1 cellular context compared by ENCODE assay signal in the genomic region with DNA sequence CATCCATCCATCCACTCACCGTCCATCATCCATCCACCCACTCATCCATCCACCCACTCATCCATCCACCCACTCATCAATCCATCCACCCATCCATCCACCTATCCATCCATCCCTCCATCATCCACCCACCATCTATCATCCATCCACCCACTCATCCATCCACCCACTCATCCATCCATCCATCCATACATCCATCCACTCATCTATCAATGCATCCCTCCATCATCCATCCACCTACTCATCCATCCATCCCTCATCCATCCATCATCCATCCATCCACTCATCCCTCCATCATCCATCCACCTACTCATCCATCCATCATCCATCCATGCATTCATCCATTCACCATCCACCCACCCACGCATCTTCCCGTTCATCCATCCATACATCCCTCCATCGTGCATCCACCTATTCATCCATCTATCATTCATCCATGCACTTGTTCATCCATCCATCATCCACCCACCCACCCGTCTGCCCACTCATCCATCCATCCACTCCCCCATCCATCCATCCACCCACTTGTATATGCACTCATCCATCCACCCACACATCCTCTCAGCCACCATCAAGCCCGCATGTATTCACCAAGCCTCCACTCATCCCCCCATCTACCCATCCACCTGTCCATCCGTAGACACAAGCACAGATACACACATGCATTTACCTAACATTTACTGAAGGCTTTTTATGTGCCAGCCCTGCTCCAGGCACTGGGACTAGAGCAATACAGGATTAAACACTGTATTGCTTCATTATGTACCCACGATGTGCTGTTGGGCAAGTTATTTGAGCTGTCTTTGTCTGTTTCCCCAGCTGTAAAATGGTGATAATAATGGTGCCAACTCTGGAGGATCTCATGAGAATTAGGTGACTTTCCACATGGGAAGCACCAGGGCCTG.
A peak's percentile ranks its signal among the peaks of the same experiment; 100 is the strongest.
TF ChIP-seq lines count a peak whose summit lies in the region.

No MANE protein-coding gene starts in this region.

TF ChIP-seq in HEK293, 187 proteins besides CTCF, POLR2A, EP300 and RAD21 (continued from another document and continues in another):
- TF ChIP-seq, protein P1, sequence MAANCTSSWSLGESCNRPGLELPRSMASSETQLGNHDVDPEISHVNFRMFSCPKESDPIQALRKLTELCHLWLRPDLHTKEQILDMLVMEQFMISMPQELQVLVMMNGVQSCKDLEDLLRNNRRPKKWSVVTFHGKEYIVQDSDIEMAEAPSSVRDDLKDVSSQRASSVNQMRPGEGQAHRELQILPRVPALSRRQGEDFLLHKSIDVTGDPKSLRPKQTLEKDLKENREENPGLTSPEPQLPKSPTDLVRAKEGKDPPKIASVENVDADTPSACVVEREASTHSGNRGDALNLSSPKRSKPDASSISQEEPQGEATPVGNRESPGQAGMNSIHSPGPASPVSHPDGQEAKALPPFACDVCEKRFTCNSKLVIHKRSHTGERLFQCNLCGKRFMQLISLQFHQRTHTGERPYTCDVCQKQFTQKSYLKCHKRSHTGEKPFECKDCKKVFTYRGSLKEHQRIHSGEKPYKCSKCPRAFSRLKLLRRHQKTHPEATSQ (tag by site-specific recombination; IDR thresholded peaks at IDR 0.05): no peak
- TF ChIP-seq, protein P2, sequence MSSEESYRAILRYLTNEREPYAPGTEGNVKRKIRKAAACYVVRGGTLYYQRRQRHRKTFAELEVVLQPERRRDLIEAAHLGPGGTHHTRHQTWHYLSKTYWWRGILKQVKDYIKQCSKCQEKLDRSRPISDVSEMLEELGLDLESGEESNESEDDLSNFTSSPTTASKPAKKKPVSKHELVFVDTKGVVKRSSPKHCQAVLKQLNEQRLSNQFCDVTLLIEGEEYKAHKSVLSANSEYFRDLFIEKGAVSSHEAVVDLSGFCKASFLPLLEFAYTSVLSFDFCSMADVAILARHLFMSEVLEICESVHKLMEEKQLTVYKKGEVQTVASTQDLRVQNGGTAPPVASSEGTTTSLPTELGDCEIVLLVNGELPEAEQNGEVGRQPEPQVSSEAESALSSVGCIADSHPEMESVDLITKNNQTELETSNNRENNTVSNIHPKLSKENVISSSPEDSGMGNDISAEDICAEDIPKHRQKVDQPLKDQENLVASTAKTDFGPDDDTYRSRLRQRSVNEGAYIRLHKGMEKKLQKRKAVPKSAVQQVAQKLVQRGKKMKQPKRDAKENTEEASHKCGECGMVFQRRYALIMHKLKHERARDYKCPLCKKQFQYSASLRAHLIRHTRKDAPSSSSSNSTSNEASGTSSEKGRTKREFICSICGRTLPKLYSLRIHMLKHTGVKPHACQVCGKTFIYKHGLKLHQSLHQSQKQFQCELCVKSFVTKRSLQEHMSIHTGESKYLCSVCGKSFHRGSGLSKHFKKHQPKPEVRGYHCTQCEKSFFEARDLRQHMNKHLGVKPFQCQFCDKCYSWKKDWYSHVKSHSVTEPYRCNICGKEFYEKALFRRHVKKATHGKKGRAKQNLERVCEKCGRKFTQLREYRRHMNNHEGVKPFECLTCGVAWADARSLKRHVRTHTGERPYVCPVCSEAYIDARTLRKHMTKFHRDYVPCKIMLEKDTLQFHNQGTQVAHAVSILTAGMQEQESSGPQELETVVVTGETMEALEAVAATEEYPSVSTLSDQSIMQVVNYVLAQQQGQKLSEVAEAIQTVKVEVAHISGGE (tag by site-specific recombination; conservative IDR thresholded peaks at IDR 0.05; ENCODE audit: low read depth): no peak
- TF ChIP-seq ZNF610 (tag by site-specific recombination; IDR thresholded peaks at IDR 0.05; ENCODE audit: borderline replicate concordance): no peak
- TF ChIP-seq ZNF23 (tag by site-specific recombination; IDR thresholded peaks at IDR 0.05; ENCODE audit: borderline replicate concordance): no peak
- TF ChIP-seq ZNF624 (tag by site-specific recombination; IDR thresholded peaks at IDR 0.05): no peak
- TF ChIP-seq ZBTB8A (tag by site-specific recombination; IDR thresholded peaks at IDR 0.05): no peak
- TF ChIP-seq ZSCAN30 (tag by site-specific recombination; IDR thresholded peaks at IDR 0.05): no peak
- no peak for TF ChIP-seq KLF8 (tag by site-specific recombination; IDR thresholded peaks at IDR 0.05)
- TF ChIP-seq ZNF138 (tag by site-specific recombination; IDR thresholded peaks at IDR 0.05; ENCODE audit: borderline replicate concordance): no peak
- TF ChIP-seq, protein P3, sequence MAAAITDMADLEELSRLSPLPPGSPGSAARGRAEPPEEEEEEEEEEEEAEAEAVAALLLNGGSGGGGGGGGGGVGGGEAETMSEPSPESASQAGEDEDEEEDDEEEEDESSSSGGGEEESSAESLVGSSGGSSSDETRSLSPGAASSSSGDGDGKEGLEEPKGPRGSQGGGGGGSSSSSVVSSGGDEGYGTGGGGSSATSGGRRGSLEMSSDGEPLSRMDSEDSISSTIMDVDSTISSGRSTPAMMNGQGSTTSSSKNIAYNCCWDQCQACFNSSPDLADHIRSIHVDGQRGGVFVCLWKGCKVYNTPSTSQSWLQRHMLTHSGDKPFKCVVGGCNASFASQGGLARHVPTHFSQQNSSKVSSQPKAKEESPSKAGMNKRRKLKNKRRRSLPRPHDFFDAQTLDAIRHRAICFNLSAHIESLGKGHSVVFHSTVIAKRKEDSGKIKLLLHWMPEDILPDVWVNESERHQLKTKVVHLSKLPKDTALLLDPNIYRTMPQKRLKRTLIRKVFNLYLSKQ (tag by site-specific recombination; IDR thresholded peaks at IDR 0.05; ENCODE audit: borderline replicate concordance): no peak
- TF ChIP-seq MZF1 (tag by site-specific recombination; IDR thresholded peaks at IDR 0.05; ENCODE audit: borderline replicate concordance): no peak
- TF ChIP-seq ZFP41 (tag by site-specific recombination; IDR thresholded peaks at IDR 0.05; ENCODE audit: borderline replicate concordance): no peak
- TF ChIP-seq ZNF596 (tag by site-specific recombination; IDR thresholded peaks at IDR 0.05): no peak
- TF ChIP-seq ZNF239 (tag by site-specific recombination; IDR thresholded peaks at IDR 0.05): no peak
- TF ChIP-seq ZFHX2 (tag by site-specific recombination; conservative IDR thresholded peaks at IDR 0.05): peak; percentile 99
- peak; percentile 25; the same call in 1 of the 2 replicates for TF ChIP-seq SCRT2 (tag by site-specific recombination; IDR thresholded peaks at IDR 0.05)
- TF ChIP-seq HOXD13 (CRISPR knock-in tag; IDR thresholded peaks at IDR 0.05; ENCODE audit: borderline replicate concordance): no peak
- TF ChIP-seq, protein P4, sequence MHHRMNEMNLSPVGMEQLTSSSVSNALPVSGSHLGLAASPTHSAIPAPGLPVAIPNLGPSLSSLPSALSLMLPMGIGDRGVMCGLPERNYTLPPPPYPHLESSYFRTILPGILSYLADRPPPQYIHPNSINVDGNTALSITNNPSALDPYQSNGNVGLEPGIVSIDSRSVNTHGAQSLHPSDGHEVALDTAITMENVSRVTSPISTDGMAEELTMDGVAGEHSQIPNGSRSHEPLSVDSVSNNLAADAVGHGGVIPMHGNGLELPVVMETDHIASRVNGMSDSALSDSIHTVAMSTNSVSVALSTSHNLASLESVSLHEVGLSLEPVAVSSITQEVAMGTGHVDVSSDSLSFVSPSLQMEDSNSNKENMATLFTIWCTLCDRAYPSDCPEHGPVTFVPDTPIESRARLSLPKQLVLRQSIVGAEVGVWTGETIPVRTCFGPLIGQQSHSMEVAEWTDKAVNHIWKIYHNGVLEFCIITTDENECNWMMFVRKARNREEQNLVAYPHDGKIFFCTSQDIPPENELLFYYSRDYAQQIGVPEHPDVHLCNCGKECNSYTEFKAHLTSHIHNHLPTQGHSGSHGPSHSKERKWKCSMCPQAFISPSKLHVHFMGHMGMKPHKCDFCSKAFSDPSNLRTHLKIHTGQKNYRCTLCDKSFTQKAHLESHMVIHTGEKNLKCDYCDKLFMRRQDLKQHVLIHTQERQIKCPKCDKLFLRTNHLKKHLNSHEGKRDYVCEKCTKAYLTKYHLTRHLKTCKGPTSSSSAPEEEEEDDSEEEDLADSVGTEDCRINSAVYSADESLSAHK (tag by site-specific recombination; IDR thresholded peaks at IDR 0.05): no peak
- TF ChIP-seq ZNF248 (tag by site-specific recombination; IDR thresholded peaks at IDR 0.05): peak; percentile 33; the same call in 1 of the 2 replicates
- no peak for TF ChIP-seq ZNF121 (tag by site-specific recombination; IDR thresholded peaks at IDR 0.05)
- TF ChIP-seq, protein P5, sequence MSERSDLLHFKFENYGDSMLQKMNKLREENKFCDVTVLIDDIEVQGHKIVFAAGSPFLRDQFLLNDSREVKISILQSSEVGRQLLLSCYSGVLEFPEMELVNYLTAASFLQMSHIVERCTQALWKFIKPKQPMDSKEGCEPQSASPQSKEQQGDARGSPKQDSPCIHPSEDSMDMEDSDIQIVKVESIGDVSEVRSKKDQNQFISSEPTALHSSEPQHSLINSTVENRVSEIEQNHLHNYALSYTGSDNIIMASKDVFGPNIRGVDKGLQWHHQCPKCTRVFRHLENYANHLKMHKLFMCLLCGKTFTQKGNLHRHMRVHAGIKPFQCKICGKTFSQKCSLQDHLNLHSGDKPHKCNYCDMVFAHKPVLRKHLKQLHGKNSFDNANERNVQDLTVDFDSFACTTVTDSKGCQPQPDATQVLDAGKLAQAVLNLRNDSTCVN (tag by site-specific recombination; optimal IDR thresholded peaks at IDR 0.05): no peak
- no peak for TF ChIP-seq ZNF48 (tag by site-specific recombination; IDR thresholded peaks at IDR 0.05)
- no peak for TF ChIP-seq ZNF658 (tag by site-specific recombination; IDR thresholded peaks at IDR 0.05)
- no peak for TF ChIP-seq ZNF629 (tag by site-specific recombination; IDR thresholded peaks at IDR 0.05)
- no peak for TF ChIP-seq ZNF24 (tag by site-specific recombination; IDR thresholded peaks at IDR 0.05)
- TF ChIP-seq ZNF157 (tag by site-specific recombination; IDR thresholded peaks at IDR 0.05): peak; percentile 29; the same call in 1 of the 2 replicates
- TF ChIP-seq ZNF707 (tag by site-specific recombination; IDR thresholded peaks at IDR 0.05): 0 out of 2 replicates have a peak, but pooled peaks have one; percentile 9
- TF ChIP-seq, protein P6, sequence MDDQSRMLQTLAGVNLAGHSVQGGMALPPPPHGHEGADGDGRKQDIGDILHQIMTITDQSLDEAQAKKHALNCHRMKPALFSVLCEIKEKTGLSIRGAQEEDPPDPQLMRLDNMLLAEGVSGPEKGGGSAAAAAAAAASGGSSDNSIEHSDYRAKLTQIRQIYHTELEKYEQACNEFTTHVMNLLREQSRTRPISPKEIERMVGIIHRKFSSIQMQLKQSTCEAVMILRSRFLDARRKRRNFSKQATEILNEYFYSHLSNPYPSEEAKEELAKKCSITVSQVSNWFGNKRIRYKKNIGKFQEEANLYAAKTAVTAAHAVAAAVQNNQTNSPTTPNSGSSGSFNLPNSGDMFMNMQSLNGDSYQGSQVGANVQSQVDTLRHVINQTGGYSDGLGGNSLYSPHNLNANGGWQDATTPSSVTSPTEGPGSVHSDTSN (CRISPR knock-in tag; IDR thresholded peaks at IDR 0.05): no peak
- TF ChIP-seq, protein P7, sequence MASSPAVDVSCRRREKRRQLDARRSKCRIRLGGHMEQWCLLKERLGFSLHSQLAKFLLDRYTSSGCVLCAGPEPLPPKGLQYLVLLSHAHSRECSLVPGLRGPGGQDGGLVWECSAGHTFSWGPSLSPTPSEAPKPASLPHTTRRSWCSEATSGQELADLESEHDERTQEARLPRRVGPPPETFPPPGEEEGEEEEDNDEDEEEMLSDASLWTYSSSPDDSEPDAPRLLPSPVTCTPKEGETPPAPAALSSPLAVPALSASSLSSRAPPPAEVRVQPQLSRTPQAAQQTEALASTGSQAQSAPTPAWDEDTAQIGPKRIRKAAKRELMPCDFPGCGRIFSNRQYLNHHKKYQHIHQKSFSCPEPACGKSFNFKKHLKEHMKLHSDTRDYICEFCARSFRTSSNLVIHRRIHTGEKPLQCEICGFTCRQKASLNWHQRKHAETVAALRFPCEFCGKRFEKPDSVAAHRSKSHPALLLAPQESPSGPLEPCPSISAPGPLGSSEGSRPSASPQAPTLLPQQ (tag by site-specific recombination; IDR thresholded peaks at IDR 0.05): no peak
- TF ChIP-seq ZNF501 (tag by site-specific recombination; IDR thresholded peaks at IDR 0.05): no peak
- TF ChIP-seq ZNF777 (tag by site-specific recombination; IDR thresholded peaks at IDR 0.05; ENCODE audit: borderline replicate concordance): 0 out of 2 replicates have a peak, but pooled peaks have one; percentile 29
- TF ChIP-seq ZNF521 (tag by site-specific recombination; IDR thresholded peaks at IDR 0.05): 0 out of 2 replicates have a peak, but pooled peaks have one; percentile 67
- no peak for TF ChIP-seq ZFP3 (tag by site-specific recombination; IDR thresholded peaks at IDR 0.05; ENCODE audit: low read depth)
- no peak for TF ChIP-seq GLI4 (tag by site-specific recombination; IDR thresholded peaks at IDR 0.05)
- TF ChIP-seq, protein P8, sequence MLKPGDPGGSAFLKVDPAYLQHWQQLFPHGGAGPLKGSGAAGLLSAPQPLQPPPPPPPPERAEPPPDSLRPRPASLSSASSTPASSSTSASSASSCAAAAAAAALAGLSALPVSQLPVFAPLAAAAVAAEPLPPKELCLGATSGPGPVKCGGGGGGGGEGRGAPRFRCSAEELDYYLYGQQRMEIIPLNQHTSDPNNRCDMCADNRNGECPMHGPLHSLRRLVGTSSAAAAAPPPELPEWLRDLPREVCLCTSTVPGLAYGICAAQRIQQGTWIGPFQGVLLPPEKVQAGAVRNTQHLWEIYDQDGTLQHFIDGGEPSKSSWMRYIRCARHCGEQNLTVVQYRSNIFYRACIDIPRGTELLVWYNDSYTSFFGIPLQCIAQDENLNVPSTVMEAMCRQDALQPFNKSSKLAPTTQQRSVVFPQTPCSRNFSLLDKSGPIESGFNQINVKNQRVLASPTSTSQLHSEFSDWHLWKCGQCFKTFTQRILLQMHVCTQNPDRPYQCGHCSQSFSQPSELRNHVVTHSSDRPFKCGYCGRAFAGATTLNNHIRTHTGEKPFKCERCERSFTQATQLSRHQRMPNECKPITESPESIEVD (tag by site-specific recombination; IDR thresholded peaks at IDR 0.05): no peak
- TF ChIP-seq ZNF175 (tag by site-specific recombination; IDR thresholded peaks at IDR 0.05): 0 out of 2 replicates have a peak, but pooled peaks have one; percentile 13
- no peak for TF ChIP-seq REPIN1 (tag by site-specific recombination; IDR thresholded peaks at IDR 0.05; ENCODE audit: low read depth)
- TF ChIP-seq ZNF10 (tag by site-specific recombination; IDR thresholded peaks at IDR 0.05): no peak
- TF ChIP-seq ZNF16 (tag by site-specific recombination; IDR thresholded peaks at IDR 0.05; ENCODE audit: low read depth): no peak
- TF ChIP-seq, protein P9, sequence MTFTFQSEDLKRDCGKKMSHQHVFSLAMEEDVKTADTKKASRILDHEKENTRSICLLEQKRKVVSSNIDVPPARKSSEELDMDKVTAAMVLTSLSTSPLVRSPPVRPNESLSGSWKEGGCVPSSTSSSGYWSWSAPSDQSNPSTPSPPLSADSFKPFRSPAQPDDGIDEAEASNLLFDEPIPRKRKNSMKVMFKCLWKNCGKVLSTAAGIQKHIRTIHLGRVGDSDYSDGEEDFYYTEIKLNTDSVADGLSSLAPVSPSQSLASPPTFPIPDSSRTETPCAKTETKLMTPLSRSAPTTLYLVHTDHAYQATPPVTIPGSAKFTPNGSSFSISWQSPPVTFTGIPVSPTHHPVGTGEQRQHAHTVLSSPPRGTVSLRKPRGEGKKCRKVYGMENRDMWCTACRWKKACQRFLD (tag by site-specific recombination; IDR thresholded peaks at IDR 0.05): no peak
- TF ChIP-seq GFI1B (tag by site-specific recombination; IDR thresholded peaks at IDR 0.05): no peak
- no peak for TF ChIP-seq ZNF621 (tag by site-specific recombination; IDR thresholded peaks at IDR 0.05)
- no peak for TF ChIP-seq SCRT1 (tag by site-specific recombination; IDR thresholded peaks at IDR 0.05; ENCODE audit: borderline replicate concordance)
- TF ChIP-seq ZNF366 (tag by site-specific recombination; conservative IDR thresholded peaks at IDR 0.05): peak; percentile 100
- 0 out of 2 replicates have a peak, but pooled peaks have one; percentile 41 for TF ChIP-seq ZNF169 (tag by site-specific recombination; IDR thresholded peaks at IDR 0.05)
- TF ChIP-seq ZNF785 (tag by site-specific recombination; IDR thresholded peaks at IDR 0.05): 0 out of 2 replicates have a peak, but pooled peaks have one; percentile 60
